13 cellular contexts compared by ENCODE assay signal in the genomic region with DNA sequence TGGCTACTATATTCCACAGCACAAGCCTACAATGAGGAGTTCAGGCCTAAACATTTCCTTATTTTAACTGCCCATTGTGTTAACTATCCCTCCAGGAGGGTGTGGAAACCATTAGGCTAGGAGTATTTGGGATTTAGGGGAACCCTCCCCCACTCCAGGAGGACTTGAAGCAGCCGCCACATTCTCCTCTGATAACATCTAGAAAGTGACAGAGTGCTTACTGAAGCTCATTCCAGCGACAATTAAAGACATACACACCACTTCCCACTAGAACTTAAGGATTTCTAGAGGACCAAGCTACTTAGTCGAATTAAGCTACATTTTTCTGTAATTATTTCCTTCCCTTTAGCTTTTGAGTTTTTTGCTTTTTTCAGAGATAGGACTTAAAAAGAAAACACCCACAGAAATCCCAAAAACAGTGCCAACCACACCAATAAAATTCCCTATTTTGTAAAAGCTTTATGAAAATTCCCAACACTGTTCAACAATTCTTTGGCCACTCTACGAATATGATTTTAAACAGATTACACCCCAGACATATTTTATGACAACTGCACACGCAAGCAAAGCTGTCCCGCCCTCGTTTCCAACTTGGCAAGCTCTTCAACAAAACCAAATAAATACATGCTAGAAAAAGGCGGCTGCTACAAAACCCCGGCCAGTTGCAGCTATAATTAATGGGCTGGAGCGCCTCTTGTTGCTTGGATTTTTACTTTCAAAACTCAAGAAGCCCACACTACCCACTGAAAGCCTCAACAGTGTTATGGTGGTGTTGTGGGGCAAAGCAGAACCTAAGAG. TPM values are rescaled to one million over a fixed set of nuclear protein-coding genes. Genes with fewer than 3 reads are reported as not detected.
A peak's percentile ranks its signal among the peaks of the same experiment; 100 is the strongest.
DNase-seq lines count a peak whose midpoint lies in the region; ATAC-seq, FAIRE-seq and TF ChIP-seq lines count a peak whose summit lies in the region.
"Had no signal": no experiment of that assay in that cellular context is flagged by ENCODE, and none has a peak within 500 bp of the region (broad histone marks: within the 10 kb centered on the region; RNA-seq: fewer than 3 reads in every experiment).

No MANE protein-coding gene starts in this region.

- H3K4me2 ChIP-seq in hepatocyte = peak overlapping the region; percentile 93

- peak overlapping the region in 1 of 4 donors; percentile 18 for H3K4me3 ChIP-seq in adrenal gland
- no peak overlapping the region for H3K4me3 ChIP-seq in hepatocyte
- no peak overlapping the region for H3K4me3 ChIP-seq in small intestine (ENCODE audit: low read depth in 1 of 2, low read length in 2 of 2)

- WGBS in adrenal gland, 4 donors = 49 to 64% (median 58%) methylated on average over 10 of the region's 10 CpGs
- WGBS in hepatocyte (ENCODE audit: low lambda C conversion rate, missing lambda C conversion rate) = 19% methylated on average over 10 of the region's 10 CpGs
- WGBS in small intestine, 3 donors = 8 to 31% (median 21%) methylated on average over 10 of the region's 10 CpGs

- peak overlapping the region in 2 of 5 donors; percentile 31 to 67 for H3K27ac ChIP-seq in adrenal gland
- H3K27ac ChIP-seq in hepatocyte = peak overlapping the region; percentile 77
- peak overlapping the region in 1 of 2 donors; percentile 68 for H3K27ac ChIP-seq in small intestine (ENCODE audit: low read depth in 1 of 2, low read length in 1 of 2)
- H3K27ac ChIP-seq: 22Rv1 had no signal

- H3K36me3 ChIP-seq in adrenal gland (replicated peaks in 1 of 2) (no peaks in the 10 kb centered on the region), hepatocyte (replicated peaks; ENCODE audit: insufficient read depth, low read depth) (no peaks in the 10 kb centered on the region), small intestine (ENCODE audit: control insufficient read depth in 2 of 2, insufficient read depth in 2 of 2, low read length in 2 of 2) (no peaks in the 10 kb centered on the region)

- peaks cover 0 to 21% of the 10 kb centered on the region in 2 donors for H3K4me1 ChIP-seq in adrenal gland (replicated peaks in 1 of 2)
- peaks cover 35% of the 10 kb centered on the region for H3K4me1 ChIP-seq in hepatocyte (ENCODE audit: insufficient read depth)
- no peaks in the 10 kb centered on the region for H3K4me1 ChIP-seq in small intestine (ENCODE audit: control insufficient read depth in 2 of 2, insufficient read depth in 1 of 2, low read depth in 1 of 2, low read length in 1 of 2)

- DNase-seq in NCI-H1105 treated with DMSO at 0.1 percent for 48 hours (lab: John Stamatoyannopoulos, UW) (peak; percentile 26), NCI-H1105 (lab: John Stamatoyannopoulos, UW) (no peak), adrenal gland (peak in 5 of 7 donors; percentile 16 to 65 (median 39)), hepatocyte (ENCODE audit: low spot score) (peak; percentile 63), small intestine (peak; percentile 13), DMS114 treated with DMSO at 0.1 percent for 48 hours (lab: John Stamatoyannopoulos, UW; ENCODE audit: unreplicated experiment) (no peak)
- DNase-seq: NCI-H345 had no signal

- FAIRE-seq in small intestine (lab: Jason Lieb, UNC) = no peak
- FAIRE-seq: colon, G401.6, islet of Langerhans had no signal

- TF ChIP-seq CTCF in adrenal gland (IDR thresholded peaks at IDR 0.05) (no peak), hepatocyte (IDR thresholded peaks at IDR 0.05; ENCODE audit: poor library complexity) (no peak)

- no peak overlapping the region for H2AFZ ChIP-seq in hepatocyte

- intact Hi-C loops in adrenal gland (cut with DNase I) = no loop called here

- H3K9me2 ChIP-seq in hepatocyte (replicated peaks; ENCODE audit: insufficient read depth) = no peaks in the 10 kb centered on the region

- H3K9me3 ChIP-seq in adrenal gland (replicated peaks in 1 of 3) (no peaks in the 10 kb centered on the region), hepatocyte (ENCODE audit: low read depth) (no peaks in the 10 kb centered on the region), small intestine (ENCODE audit: control insufficient read depth, low read depth) (no peaks in the 10 kb centered on the region)

- H3K79me2 ChIP-seq in hepatocyte = peaks cover 93% of the 10 kb centered on the region

- peaks cover 11% of the 10 kb centered on the region for H4K20me1 ChIP-seq in hepatocyte (ENCODE audit: insufficient read depth, poor library complexity, severe bottlenecking)

- H3K27me3 ChIP-seq in adrenal gland (peaks cover 14% of the 10 kb centered on the region), hepatocyte (no peaks in the 10 kb centered on the region), small intestine (ENCODE audit: control insufficient read depth in 2 of 2, insufficient read depth in 2 of 2, low read length in 2 of 2) (peaks cover 8 to 11% of the 10 kb centered on the region in 2 donors)

- no peak for TF ChIP-seq POLR2A in adrenal gland (IDR thresholded peaks at IDR 0.05)

- ATAC-seq in HG03039 (IDR thresholded peaks at IDR 0.05; ENCODE audit: unreplicated experiment) (no peak), HG03460 (IDR thresholded peaks at IDR 0.05; ENCODE audit: unreplicated experiment) (no peak)

RNA-seq across cellular contexts. Expression of a gene that starts 4.6 kb away (rescaled TPM):
- 10 to 100 TPM in 7 of 8 donors, 1 to 10 TPM in 1; 3.9 to 23.9 (median 15.4) TPM for total RNA-seq in adrenal gland
- polyA plus RNA-seq in adrenal gland = 1 to 10 TPM; 4.0 to 7.9 (median 7.0) TPM
- total RNA-seq in hepatocyte = 24.7 and 29.5 TPM in 2 replicates
- polyA plus RNA-seq in hepatocyte = 21.4 and 25.6 TPM in 2 replicates
- 1 to 10 TPM in 1 of 3 donors, under 1 TPM in 1, not detected in 1; 0.54 to 3.2 TPM for polyA plus RNA-seq in small intestine

Comparison
In these comparisons a context has a peak if more than half of its experiments do, and no peak if none do; other contexts are left out.
1. DNase-seq: peak in NCI-H1105 treated with DMSO at 0.1 percent for 48 hours (single experiment), adrenal gland (5 of 7), hepatocyte (single experiment) and small intestine (single experiment); none in NCI-H1105 (single experiment) and DMS114 treated with DMSO at 0.1 percent for 48 hours (single experiment).